In genomic region chr12:53811606-53812005, GRCh38 we compare ENCODE assay signal across 23 cellular contexts. TPM values are rescaled to one million over a fixed set of nuclear protein-coding genes. Genes with fewer than 3 reads are reported as not detected.
A peak's percentile ranks its signal among the peaks of the same experiment; 100 is the strongest.
DNase-seq lines count a peak whose midpoint lies in the region; ATAC-seq and TF ChIP-seq lines count a peak whose summit lies in the region.
"Had no signal": no experiment of that assay in that cellular context is flagged by ENCODE, and none has a peak within 500 bp of the region (broad histone marks: within the 10 kb centered on the region; RNA-seq: fewer than 3 reads in every experiment).

No MANE protein-coding gene starts in this region.

- H3K4me1 ChIP-seq in Karpas-422 (ENCODE audit: low read length) (no peaks in the 10 kb centered on the region), SJCRH30 (no peaks in the 10 kb centered on the region)
- H3K4me1 ChIP-seq: HAP-1 had no signal

- H4K20me1 ChIP-seq in Karpas-422 (ENCODE audit: insufficient read depth, low read depth, low read length), result no peaks in the 10 kb centered on the region
- H4K20me1 ChIP-seq: BLaER1 treated with 17β-estradiol and CSF1 and Interleukin-3, amounts not matched to agents 10 nM and 100 nM had no signal

- H3K9me3 ChIP-seq in Karpas-422 (ENCODE audit: low read length), result no peaks in the 10 kb centered on the region
- no peaks in the 10 kb centered on the region for H3K9me3 ChIP-seq in MG63
- no peaks in the 10 kb centered on the region for H3K9me3 ChIP-seq in SJCRH30 (replicated peaks)
- H3K9me3 ChIP-seq: BLaER1 treated with 17β-estradiol and CSF1 and Interleukin-3, amounts not matched to agents 10 nM and 100 nM; HAP-1 had no signal

- H3K4me3 ChIP-seq in Karpas-422 (ENCODE audit: low read length), result no peak overlapping the region
- no peak overlapping the region for H3K4me3 ChIP-seq in MG63
- H3K4me3 ChIP-seq in fibroblast of the aortic adventitia (ENCODE audit: low read depth, low read length), result no peak overlapping the region
- H3K4me3 ChIP-seq in SJCRH30, result no peak overlapping the region
- H3K4me3 ChIP-seq: BLaER1 treated with 17β-estradiol and CSF1 and Interleukin-3, amounts not matched to agents 10 nM and 100 nM; GM12878; HAP-1 had no signal

- H3K9ac ChIP-seq in Karpas-422 (ENCODE audit: low read length), result no peak overlapping the region
- H3K9ac ChIP-seq: BLaER1 treated with 17β-estradiol and CSF1 and Interleukin-3, amounts not matched to agents 10 nM and 100 nM had no signal

- no peaks in the 10 kb centered on the region for H3K9me2 ChIP-seq in Karpas-422 (replicated peaks; ENCODE audit: insufficient read depth, low read length)

- H3K27ac ChIP-seq in Karpas-422 (ENCODE audit: low read length), result no peak overlapping the region
- H3K27ac ChIP-seq in SJCRH30, result no peak overlapping the region
- H3K27ac ChIP-seq: BLaER1 treated with 17β-estradiol and CSF1 and Interleukin-3, amounts not matched to agents 10 nM and 100 nM; HL-60 had no signal

- no peak for TF ChIP-seq CTCF in fibroblast of the aortic adventitia (IDR thresholded peaks at IDR 0.05; ENCODE audit: insufficient read depth, low read length)

- no peak overlapping the region for H2AFZ ChIP-seq in Karpas-422 (ENCODE audit: low read length)

- no peaks in the 10 kb centered on the region for H3K27me3 ChIP-seq in Karpas-422 (ENCODE audit: low read length)
- H3K27me3 ChIP-seq in MG63, result no peaks in the 10 kb centered on the region
- H3K27me3 ChIP-seq in SJCRH30, result 0 out of 2 replicates have a peak, but pooled peaks cover 3% of the 10 kb centered on the region

- no peaks in the 10 kb centered on the region for H3K79me2 ChIP-seq in Karpas-422 (ENCODE audit: low read length)

- H3K36me3 ChIP-seq in Karpas-422 (ENCODE audit: insufficient read depth, low read length) (no peaks in the 10 kb centered on the region), MG63 (no peaks in the 10 kb centered on the region), SJCRH30 (no peaks in the 10 kb centered on the region)
- H3K36me3 ChIP-seq: BLaER1 treated with 17β-estradiol and CSF1 and Interleukin-3, amounts not matched to agents 10 nM and 100 nM; HAP-1 had no signal

- ATAC-seq in GM19324 (IDR thresholded peaks at IDR 0.05; ENCODE audit: low FRiP score, unreplicated experiment), result no peak
- ATAC-seq: GM12878 had no signal

- no peak overlapping the region for H3K4me2 ChIP-seq in Karpas-422 (ENCODE audit: low read depth, low read length, poor library complexity, severe bottlenecking)
- H3K4me2 ChIP-seq: BLaER1 treated with 17β-estradiol and CSF1 and Interleukin-3, amounts not matched to agents 10 nM and 100 nM had no signal

- DNase-seq in Karpas-422 (peak; percentile 38), MG63 (peak; percentile 26), fibroblast of the aortic adventitia (ENCODE audit: low read depth) (peak; percentile 87), stromal cell of bone marrow (ENCODE audit: low read depth) (peak; percentile 53), SJCRH30 (no peak)
- no peak for DNase-seq in stimulated activated CD4-positive, alpha-beta T cell treated with anti-CD3 and anti-CD28 coated beads, Interleukin-15, amount 100 ng/mL, for 24 hours
- DNase-seq: CD4-positive, CD25-positive, alpha-beta regulatory T cell; CD8-positive, alpha-beta memory T cell; COR-L47; DMS 273 treated with DMSO at 0.1 percent for 48 hours; DMS53; DND-41; EL had no signal

RNA-seq across cellular contexts. Expression of gene CISTR, which starts 59.8 kb away (rescaled TPM):
- total RNA-seq in Karpas-422 (2014; rRNA removed; shearing (Covaris generic); ENCODE audit: low replicate concordance), result not detected in 2 replicates
- total RNA-seq in MG63 (2014; rRNA removed; shearing (Covaris generic); ENCODE audit: low replicate concordance), result not detected in 2 replicates
- total RNA-seq in fibroblast of the aortic adventitia (ENCODE audit: low replicate concordance), result not detected in 2 replicates
- total RNA-seq in SJCRH30 (2014; rRNA removed; shearing (Covaris generic)), result not detected in 2 replicates
- total RNA-seq: A172; B cell; CD4-positive, CD25-positive, alpha-beta regulatory T cell; CD8-positive, alpha-beta memory T cell; G401; GM12878; H4; HT1080 had no signal

Comparison
In these comparisons a context has a peak if more than half of its experiments do, and no peak if none do; other contexts are left out.
1. DNase-seq: peak in Karpas-422 (single experiment), MG63 (single experiment), fibroblast of the aortic adventitia (single experiment) and stromal cell of bone marrow (single experiment); none in stimulated activated CD4-positive, alpha-beta T cell treated with anti-CD3 and anti-CD28 coated beads, Interleukin-15, amount 100 ng/mL, for 24 hours (single experiment) and SJCRH30 (0 of 2).